ENCODE assay signal across 8 cellular contexts in the genomic region with DNA sequence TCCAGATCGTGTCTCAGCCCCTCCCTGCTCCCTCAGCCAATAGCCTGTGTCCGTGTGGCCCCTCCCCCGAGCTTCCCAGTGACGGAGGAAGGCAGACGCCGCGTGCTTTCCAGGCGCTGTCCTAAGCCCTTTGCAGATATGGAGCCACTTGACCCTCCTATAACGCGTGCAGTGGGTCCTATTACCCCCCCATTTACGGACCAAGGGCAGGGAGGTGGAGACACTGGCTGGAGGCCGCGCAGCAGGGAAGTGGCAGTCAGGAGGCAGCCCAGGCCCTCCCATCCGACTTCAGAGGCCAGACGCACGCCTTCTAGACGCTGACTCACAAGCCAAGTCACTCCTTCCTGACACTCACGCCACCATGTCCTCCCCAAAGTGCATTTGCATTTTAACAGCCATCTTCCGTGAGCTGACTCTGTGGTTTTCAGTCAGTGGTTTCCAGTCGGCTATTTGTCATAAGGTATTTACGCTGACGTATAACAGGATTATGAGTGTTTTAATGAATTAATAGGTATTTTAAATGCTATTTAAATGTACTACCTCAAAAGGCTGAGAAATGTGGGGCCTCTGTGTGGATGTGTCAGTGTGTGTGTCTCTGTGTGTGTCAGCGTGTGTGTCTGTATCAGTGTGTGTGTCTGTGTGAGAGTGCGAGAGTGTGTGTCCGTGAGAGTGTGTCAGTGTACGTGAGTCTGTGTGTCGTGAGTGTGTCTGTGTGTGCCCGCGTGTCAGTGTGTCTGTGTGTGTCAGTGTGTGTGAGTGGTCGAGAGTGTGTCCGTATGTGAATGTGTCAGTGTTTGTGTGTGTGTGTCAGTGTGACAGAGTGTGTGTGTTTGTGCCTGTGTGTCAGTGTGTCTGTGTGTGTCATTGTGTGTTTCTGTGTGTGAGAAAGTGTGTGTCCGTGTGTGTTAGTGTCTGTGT.
A peak's percentile ranks its signal among the peaks of the same experiment; 100 is the strongest.
DNase-seq lines count a peak whose midpoint lies in the region; ATAC-seq and TF ChIP-seq lines count a peak whose summit lies in the region.

No MANE protein-coding gene starts in this region.

- H3K4me3 ChIP-seq in fibroblast of pulmonary artery (replicated peaks; ENCODE audit: low read depth, low read length): peak overlapping the region; percentile 50
- H3K4me3 ChIP-seq in suprapubic skin: peak overlapping the region; percentile 38

- no peaks in the 10 kb centered on the region for H3K4me1 ChIP-seq in suprapubic skin

- peak; percentile 82 to 93 (median 84) for DNase-seq in NCI-H1417 (lab: John Stamatoyannopoulos, UW)
- no peak for DNase-seq in NCI-H1417 treated with DMSO at 0.1 percent for 48 hours (lab: John Stamatoyannopoulos, UW)
- DNase-seq in OCI-M1 (lab: John Stamatoyannopoulos, UW): peak; percentile 95
- DNase-seq in activated T-cell treated with anti-CD3 and anti-CD28 coated beads, Interleukin-2, amount 50 U/mL, for 48 hours: peak; percentile 90 to 92
- peak; percentile 95 for DNase-seq in fibroblast of pulmonary artery (ENCODE audit: low read depth)
- DNase-seq in occipital lobe (lab: John Stamatoyannopoulos, UW): peak; percentile 16
- DNase-seq in suprapubic skin (ENCODE audit: low spot score in 2 of 2): peak; percentile 92 to 95

- TF ChIP-seq POLR2A in suprapubic skin (IDR thresholded peaks at IDR 0.05): peak in 1 of 2 donors; percentile 49

- no peaks in the 10 kb centered on the region for H3K9me3 ChIP-seq in suprapubic skin

- H3K27me3 ChIP-seq in suprapubic skin: no peaks in the 10 kb centered on the region

- no peaks in the 10 kb centered on the region for H3K36me3 ChIP-seq in suprapubic skin

- TF ChIP-seq EP300 in suprapubic skin (IDR thresholded peaks at IDR 0.05): no peak

- 56% methylated on average over 32 of the region's 32 CpGs for whole genome bisulfite sequencing in suprapubic skin

- peak; percentile 88 for ATAC-seq in HG03039 (IDR thresholded peaks at IDR 0.05; ENCODE audit: unreplicated experiment)

- no peak for TF ChIP-seq CTCF in fibroblast of pulmonary artery (IDR thresholded peaks at IDR 0.05; ENCODE audit: low read length, missing control alignments)
- no peak for TF ChIP-seq CTCF in suprapubic skin (IDR thresholded peaks at IDR 0.05)

- peak overlapping the region; percentile 87 for H3K27ac ChIP-seq in suprapubic skin
